In genomic region chr6:31401403-31401802, GRCh38 we compare ENCODE assay signal across 8 cellular contexts. TPM values are rescaled to one million over a fixed set of nuclear protein-coding genes. Genes with fewer than 3 reads are reported as not detected.
A peak's percentile ranks its signal among the peaks of the same experiment; 100 is the strongest.
DNase-seq lines count a peak whose midpoint lies in the region; TF ChIP-seq lines count a peak whose summit lies in the region.

No MANE protein-coding gene starts in this region.

- no peak overlapping the region for H2BK20ac ChIP-seq in H9 (ENCODE audit: low read depth, low read length, poor library complexity, severe bottlenecking)

- H3K27me3 ChIP-seq in H9 (ENCODE audit: insufficient read depth, low read length) (peaks cover 4% of the 10 kb centered on the region; the same call in 1 of the 2 replicates), SK-N-SH (ENCODE audit: insufficient read depth) (no peaks in the 10 kb centered on the region), esophagus muscularis mucosa (no peaks in the 10 kb centered on the region), osteoblast (ENCODE audit: insufficient read depth, low read length) (no peaks in the 10 kb centered on the region)

- H3K79me2 ChIP-seq in H9 (ENCODE audit: insufficient read depth, low read length) (peaks cover 9% of the 10 kb centered on the region; the same call in 1 of the 2 replicates), SK-N-SH (ENCODE audit: insufficient read depth) (peaks cover 52% of the 10 kb centered on the region), osteoblast (ENCODE audit: insufficient read depth, low read length) (peaks cover 54% of the 10 kb centered on the region)

- no peak overlapping the region for H4K91ac ChIP-seq in H9 (ENCODE audit: insufficient read length, low read depth, low read length)

- no peak overlapping the region for H2BK120ac ChIP-seq in H9 (ENCODE audit: low read depth, low read length, poor library complexity, severe bottlenecking)

- WGBS in H9 (ENCODE audit: extremely low coverage, insufficient read length, low lambda C conversion rate): no CpG with 5 or more reads among the region's 4 CpGs
- 9% methylated on average over 4 of the region's 4 CpGs for WGBS in SK-N-SH (ENCODE audit: low lambda C conversion rate)
- 39% methylated on average over 4 of the region's 4 CpGs for WGBS in esophagus muscularis mucosa

- no peak for TF ChIP-seq EP300 in SK-N-SH (IDR thresholded peaks at IDR 0.05; ENCODE audit: borderline replicate concordance in 1 of 2, low read depth in 1 of 2, low read length in 1 of 2)
- no peak for TF ChIP-seq EP300 in esophagus muscularis mucosa (IDR thresholded peaks at IDR 0.05)

- no peak overlapping the region for H3K27ac ChIP-seq in H9 (ENCODE audit: insufficient read length, low read depth, low read length)
- peak overlapping the region in 1 of 2 experiments; percentile 91; a peak in 2 of 4 replicates for H3K27ac ChIP-seq in SK-N-SH (ENCODE audit: low read depth in 2 of 2, low read length in 1 of 2)
- peak overlapping the region; percentile 94 to 98 (median 96) for H3K27ac ChIP-seq in esophagus muscularis mucosa (replicated peaks in 1 of 4)
- H3K27ac ChIP-seq in osteoblast (ENCODE audit: low read depth, low read length): peak overlapping the region; percentile 70

- peaks cover 44% of the 10 kb centered on the region for H3K27me3 Mint-ChIP-seq in H9 (ENCODE audit: low read depth)

- no peak for TF ChIP-seq POLR2A in esophagus muscularis mucosa (IDR thresholded peaks at IDR 0.05; ENCODE audit: low read depth)

- no peaks in the 10 kb centered on the region for H3K9me3 ChIP-seq in H9 (ENCODE audit: control insufficient read depth, low read depth, low read length)
- no peaks in the 10 kb centered on the region for H3K9me3 ChIP-seq in SK-N-SH
- H3K9me3 ChIP-seq in esophagus muscularis mucosa: no peaks in the 10 kb centered on the region
- no peaks in the 10 kb centered on the region for H3K9me3 ChIP-seq in osteoblast (ENCODE audit: low read depth, low read length)

- no peak overlapping the region for H3K56ac ChIP-seq in H9 (ENCODE audit: insufficient read length, low read depth, low read length)

- H3K36me3 ChIP-seq in SK-N-SH (replicated peaks in 1 of 2; ENCODE audit: control insufficient read depth in 1 of 2, insufficient read depth in 2 of 2, low read length in 1 of 2) (peaks cover 0 to 7% of the 10 kb centered on the region in 2 experiments), esophagus muscularis mucosa (no peaks in the 10 kb centered on the region), osteoblast (ENCODE audit: insufficient read depth, low read length) (no peaks in the 10 kb centered on the region)

- H3K4me1 Mint-ChIP-seq in H9: peaks cover 47 to 52% of the 10 kb centered on the region in 2 experiments

- no peaks in the 10 kb centered on the region for H3K9me2 ChIP-seq in SK-N-SH

- H3K4me3 ChIP-seq in SK-N-SH (ENCODE audit: low read depth in 2 of 2, low read length in 1 of 2) (peak overlapping the region; percentile 54 to 90; a peak in 3 of 4 replicates), esophagus muscularis mucosa (peak overlapping the region; percentile 56 to 87 (median 78)), osteoblast (ENCODE audit: insufficient read depth, low read length) (peak overlapping the region; percentile 91)

- H4K8ac ChIP-seq in H9 (replicated peaks; ENCODE audit: insufficient read length, low read depth, low read length): no peak overlapping the region

- peaks cover 5% of the 10 kb centered on the region; the same call in 1 of the 2 replicates for H3K4me1 ChIP-seq in H9 (ENCODE audit: insufficient read depth, low read length)
- H3K4me1 ChIP-seq in SK-N-SH (ENCODE audit: control insufficient read depth in 1 of 2, insufficient read depth in 2 of 2, low read depth in 1 of 2, low read length in 1 of 2): peaks cover 0 to 5% of the 10 kb centered on the region in 2 experiments; a peak in 1 of 4 replicates
- peaks cover 55 to 78% (median 76%) of the 10 kb centered on the region in 4 donors for H3K4me1 ChIP-seq in esophagus muscularis mucosa
- H3K4me1 ChIP-seq in osteoblast (ENCODE audit: insufficient read depth, low read length): peaks cover 36% of the 10 kb centered on the region

- TF ChIP-seq CTCF in H9 (conservative IDR thresholded peaks at IDR 0.05): no peak
- no peak for TF ChIP-seq CTCF in SK-N-SH (IDR thresholded peaks at IDR 0.05)
- TF ChIP-seq CTCF in esophagus muscularis mucosa (IDR thresholded peaks at IDR 0.05): no peak
- no peak for TF ChIP-seq CTCF in osteoblast (IDR thresholded peaks at IDR 0.05; ENCODE audit: extremely low read depth, low read depth, low read length)

- CTCF ChIA-PET in SK-N-SH (lab: Yijun Ruan, JAX): no interaction called here

- H3K9me3 Mint-ChIP-seq in H9: peaks cover 7 to 16% of the 10 kb centered on the region in 2 experiments

- TF ChIP-seq RAD21 in SK-N-SH (IDR thresholded peaks at IDR 0.05; ENCODE audit: low read length): no peak

- H3T11ph ChIP-seq in H9 (ENCODE audit: low read length): no peak overlapping the region

- H2AFZ ChIP-seq in H9 (ENCODE audit: low read length) (no peak overlapping the region), SK-N-SH (ENCODE audit: low read depth) (no peak overlapping the region), osteoblast (ENCODE audit: low read length) (no peak overlapping the region)

- H3K79me1 ChIP-seq in H9 (ENCODE audit: insufficient read depth, low read depth, low read length, poor library complexity, severe bottlenecking): no peaks in the 10 kb centered on the region

- H3K4me3 Mint-ChIP-seq in H9: peak overlapping the region; percentile 77 to 85; a peak in 4 of 5 replicates

- no peak overlapping the region for H3K4ac ChIP-seq in H9 (ENCODE audit: low read depth, low read length)

- POLR2A ChIA-PET in SK-N-SH (lab: Yijun Ruan, JAX): no interaction called here

- H2AK5ac ChIP-seq in H9 (ENCODE audit: insufficient read length, low read length): no peak overlapping the region

- DNase-seq in H9: no peak
- DNase-seq in SK-N-SH: no peak
- no peak for DNase-seq in esophagus muscularis mucosa (ENCODE audit: extremely low spot score)
- no peak for DNase-seq in osteoblast (ENCODE audit: insufficient read length, low spot score, missing footprints)
- no peak for DNase-seq in HuH-7.5 (ENCODE audit: low spot score)
- DNase-seq in effector CD8-positive, alpha-beta T cell (lab: John Stamatoyannopoulos, UW): no peak
- no peak for DNase-seq in NCI-H2029 (lab: John Stamatoyannopoulos, UW)
- no peak for DNase-seq in NCI-H774 (lab: John Stamatoyannopoulos, UW)

- peak overlapping the region; percentile 87 for H3K4me2 ChIP-seq in H9 (ENCODE audit: insufficient read depth, insufficient read length, low read length)
- peak overlapping the region; percentile 97 for H3K4me2 ChIP-seq in SK-N-SH
- H3K4me2 ChIP-seq in osteoblast (ENCODE audit: insufficient read depth, low read length): peak overlapping the region; percentile 98

- no peak overlapping the region for H3K14ac ChIP-seq in H9 (ENCODE audit: insufficient read depth, low read length)

- no peak overlapping the region for H3K27ac Mint-ChIP-seq in H9

- H4K20me1 ChIP-seq in H9 (ENCODE audit: control insufficient read depth, insufficient read depth, insufficient read length) (no peaks in the 10 kb centered on the region), SK-N-SH (ENCODE audit: insufficient read depth) (peaks cover 36% of the 10 kb centered on the region), osteoblast (ENCODE audit: insufficient read depth, low read length) (peaks cover 38% of the 10 kb centered on the region)

- H2BK5ac ChIP-seq in H9 (ENCODE audit: insufficient read length, low read length): no peak overlapping the region

- no peak overlapping the region for H3K18ac ChIP-seq in H9 (ENCODE audit: insufficient read length, low read depth, low read length)

- H4K5ac ChIP-seq in H9 (ENCODE audit: insufficient read length, low read depth, low read length): no peak overlapping the region

- H2BK12ac ChIP-seq in H9 (ENCODE audit: insufficient read length, low read depth, low read length): no peak overlapping the region

- H3K9ac ChIP-seq in H9 (ENCODE audit: extremely low read depth, insufficient read length, low read length): no peak overlapping the region
- peak overlapping the region; percentile 90; the same call in 1 of the 2 replicates for H3K9ac ChIP-seq in SK-N-SH

- H3K23me2 ChIP-seq in H9 (ENCODE audit: insufficient read length, low read depth, low read length, poor library complexity, severe bottlenecking): peaks cover 15% of the 10 kb centered on the region

- H3F3A ChIP-seq in SK-N-SH (replicated peaks; ENCODE audit: insufficient read depth): peaks cover 29% of the 10 kb centered on the region

- H2BK15ac ChIP-seq in H9 (ENCODE audit: low read depth, low read length): no peak overlapping the region

- no peak overlapping the region for H3K23ac ChIP-seq in H9 (ENCODE audit: insufficient read length, low read depth, low read length)

- intact Hi-C loops in esophagus muscularis mucosa (cut with DNase I): no loop called here

- H3K36me3 Mint-ChIP-seq in H9 (ENCODE audit: insufficient read depth in 1 of 3, low read depth in 3 of 3): peaks cover 2 to 5% (median 4%) of the 10 kb centered on the region in 3 experiments; a peak in 6 of 7 replicates

TF ChIP-seq in SK-N-SH, 30 proteins besides CTCF, POLR2A, EP300 and RAD21 (continues in another document):
- TF ChIP-seq MEF2A (IDR thresholded peaks at IDR 0.05; ENCODE audit: borderline replicate concordance, low read depth): no peak
- TF ChIP-seq JUND (IDR thresholded peaks at IDR 0.05): peak; percentile 75
- TF ChIP-seq POLR2AphosphoS5 (IDR thresholded peaks at IDR 0.05; ENCODE audit: low read depth, low read length): no peak
- TF ChIP-seq FOXM1 (IDR thresholded peaks at IDR 0.05; ENCODE audit: low read depth): no peak

RNA-seq across cellular contexts. Expression of gene MICA, which starts 2.0 kb away (rescaled TPM):
- total RNA-seq in H9 (2021): 8.5 and 8.8 TPM in 2 replicates
- 28.8 and 32.7 TPM in 2 replicates for polyA plus RNA-seq in SK-N-SH (2012; rRNA removed)
- polyA plus RNA-seq in SK-N-SH (2012; cell fraction: cytosol; rRNA removed): 21.3 and 23.5 TPM in 2 replicates
- polyA plus RNA-seq in SK-N-SH (2012; cell fraction: nucleus; rRNA removed): 49.4 and 51.3 TPM in 2 replicates
- 10 to 100 TPM; 18.9 to 35.4 (median 22.3) TPM for total RNA-seq in esophagus muscularis mucosa
- 31.1 and 40.1 TPM in 2 replicates for total RNA-seq in osteoblast

RNA-seq across cellular contexts. Expression of gene HLA-B, which starts 44.4 kb away (rescaled TPM):
- 68.6 and 70.7 TPM in 2 replicates for total RNA-seq in H9 (2021)
- 18.7 and 18.9 TPM in 2 replicates for polyA plus RNA-seq in SK-N-SH (2012; rRNA removed)
- polyA plus RNA-seq in SK-N-SH (2012; cell fraction: cytosol; rRNA removed): 8.7 and 12.4 TPM in 2 replicates
- polyA plus RNA-seq in SK-N-SH (2012; cell fraction: nucleus; rRNA removed): 20.5 and 24.9 TPM in 2 replicates
- 100 to 1,000 TPM; 336 to 628 (median 502) TPM for total RNA-seq in esophagus muscularis mucosa
- total RNA-seq in osteoblast: 455 and 510 TPM in 2 replicates
